Comparison of ENCODE assay signal across 8 cellular contexts in the genomic region with DNA sequence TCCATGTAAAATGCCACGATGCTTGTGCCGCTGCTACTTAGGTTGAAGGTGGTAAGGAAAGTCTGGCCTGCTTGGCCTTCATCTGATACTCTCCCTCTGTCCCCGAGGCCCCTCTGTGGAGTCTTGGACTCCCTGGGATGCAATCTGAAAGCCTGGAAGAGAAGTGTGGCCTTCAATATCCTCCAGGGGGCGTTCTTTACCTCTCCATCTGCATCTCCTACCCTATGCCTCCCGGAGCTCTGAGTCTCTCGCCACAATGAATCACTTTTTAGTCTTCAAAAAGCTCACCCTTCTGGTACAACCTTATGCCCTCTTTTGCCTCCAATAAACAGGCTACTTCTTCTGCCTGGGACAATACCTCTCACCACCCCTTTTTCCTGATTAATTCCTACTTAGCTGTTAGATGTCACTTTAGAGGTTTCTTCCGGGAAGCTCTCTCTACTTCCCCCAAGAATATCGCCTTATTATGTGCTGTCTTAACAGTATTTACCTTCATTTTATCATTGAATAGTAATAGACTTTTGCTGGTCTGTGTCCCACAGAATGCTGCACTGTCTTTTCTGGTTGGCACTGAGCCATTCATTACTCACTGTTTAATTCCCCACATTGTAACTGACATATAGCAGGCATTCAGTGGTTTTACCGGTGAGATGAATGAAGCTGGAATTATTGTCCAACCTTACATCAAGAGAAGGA. TPM values are rescaled to one million over a fixed set of nuclear protein-coding genes. Genes with fewer than 3 reads are reported as not detected.
DNase-seq lines count a peak whose midpoint lies in the region; ATAC-seq and FAIRE-seq lines count a peak whose summit lies in the region.

No MANE protein-coding gene starts in this region.

- H3K27ac Mint-ChIP-seq in activated CD4-positive, alpha-beta T cell treated with anti-CD3 and anti-CD28 coated beads, Interleukin-2, amount 10 ng/mL, durations not matched to agents 24 days and 14 days: no peak overlapping the region
- peak overlapping the region in 1 of 2 donors; percentile 59 for H3K27ac Mint-ChIP-seq in stimulated activated naive CD8-positive, alpha-beta T cell treated with anti-CD3 and anti-CD28 coated beads, Interleukin-15, amount 100 ng/mL, for 72 hours

- intact Hi-C loops in activated CD4-positive, alpha-beta T cell treated with anti-CD3 and anti-CD28 coated beads, Interleukin-2, amount 10 ng/mL, durations not matched to agents 24 days and 14 days (cut with micrococcal nuclease): loop anchor here (1.0 to 2.0 kb wide), 2 partner anchors 227 to 640 kb away; no protein-coding TSS in a partner anchor

- FAIRE-seq in G401.6 (lab: Jason Lieb, UNC): peak; percentile 17

- ATAC-seq in HG02852 (IDR thresholded peaks at IDR 0.05; ENCODE audit: unreplicated experiment): peak; percentile 61
- ATAC-seq in stimulated activated naive CD8-positive, alpha-beta T cell treated with anti-CD3 and anti-CD28 coated beads, Interleukin-15, amount 100 ng/mL, for 72 hours: peak; percentile 93
- no peak for ATAC-seq in GM18511 (IDR thresholded peaks at IDR 0.05; ENCODE audit: unreplicated experiment)

- H3K4me3 Mint-ChIP-seq in activated CD4-positive, alpha-beta T cell treated with anti-CD3 and anti-CD28 coated beads, Interleukin-2, amount 10 ng/mL, durations not matched to agents 24 days and 14 days: no peak overlapping the region
- peak overlapping the region in 1 of 2 donors; percentile 3 for H3K4me3 Mint-ChIP-seq in stimulated activated naive CD8-positive, alpha-beta T cell treated with anti-CD3 and anti-CD28 coated beads, Interleukin-15, amount 100 ng/mL, for 72 hours

- peaks cover 29% of the 10 kb centered on the region for H3K27me3 Mint-ChIP-seq in activated CD4-positive, alpha-beta T cell treated with anti-CD3 and anti-CD28 coated beads, Interleukin-2, amount 10 ng/mL, durations not matched to agents 24 days and 14 days
- H3K27me3 Mint-ChIP-seq in stimulated activated naive CD8-positive, alpha-beta T cell treated with anti-CD3 and anti-CD28 coated beads, Interleukin-15, amount 100 ng/mL, for 72 hours: peaks cover 27% of the 10 kb centered on the region

- H3K36me3 Mint-ChIP-seq in activated CD4-positive, alpha-beta T cell treated with anti-CD3 and anti-CD28 coated beads, Interleukin-2, amount 10 ng/mL, durations not matched to agents 24 days and 14 days (ENCODE audit: low read depth): no peaks in the 10 kb centered on the region

- peaks cover 5% of the 10 kb centered on the region for H3K4me1 Mint-ChIP-seq in activated CD4-positive, alpha-beta T cell treated with anti-CD3 and anti-CD28 coated beads, Interleukin-2, amount 10 ng/mL, durations not matched to agents 24 days and 14 days
- H3K4me1 Mint-ChIP-seq in stimulated activated naive CD8-positive, alpha-beta T cell treated with anti-CD3 and anti-CD28 coated beads, Interleukin-15, amount 100 ng/mL, for 72 hours: peaks cover 8% of the 10 kb centered on the region

- peak; percentile 33 to 63 for DNase-seq in NCI-H446 (lab: John Stamatoyannopoulos, UW)
- DNase-seq in activated CD4-positive, alpha-beta T cell treated with anti-CD3 and anti-CD28 coated beads, Interleukin-2, amount 10 ng/mL, durations not matched to agents 24 days and 14 days: peak; percentile 82
- DNase-seq in effector CD4-positive, alpha-beta T cell: peak; percentile 26
- DNase-seq in medulla oblongata (ENCODE audit: extremely low spot score): peak; percentile 81
- peak; percentile 41 to 52 for DNase-seq in stimulated activated naive CD8-positive, alpha-beta T cell treated with anti-CD3 and anti-CD28 coated beads, Interleukin-15, amount 100 ng/mL, for 72 hours

- no peaks in the 10 kb centered on the region for H3K9me3 Mint-ChIP-seq in activated CD4-positive, alpha-beta T cell treated with anti-CD3 and anti-CD28 coated beads, Interleukin-2, amount 10 ng/mL, durations not matched to agents 24 days and 14 days
- no peaks in the 10 kb centered on the region for H3K9me3 Mint-ChIP-seq in stimulated activated naive CD8-positive, alpha-beta T cell treated with anti-CD3 and anti-CD28 coated beads, Interleukin-15, amount 100 ng/mL, for 72 hours

RNA-seq across cellular contexts. Expression of gene ATG5, which starts 13.9 kb away (rescaled TPM):
- total RNA-seq in activated CD4-positive, alpha-beta T cell treated with anti-CD3 and anti-CD28 coated beads, Interleukin-2, amount 10 ng/mL, durations not matched to agents 24 days and 14 days: 29.5 and 30.7 TPM in 2 replicates

RNA-seq across cellular contexts. Expression of gene CRYBG1, which starts 21.0 kb away (rescaled TPM):
- total RNA-seq in activated CD4-positive, alpha-beta T cell treated with anti-CD3 and anti-CD28 coated beads, Interleukin-2, amount 10 ng/mL, durations not matched to agents 24 days and 14 days: 9.3 and 10.0 TPM in 2 replicates

Comparison
In these comparisons a context has a peak if more than half of its experiments do, and no peak if none do; other contexts are left out.
1. DNase-seq: peak in every context shown above with its lines; median percentile 82 in activated CD4-positive, alpha-beta T cell treated with anti-CD3 and anti-CD28 coated beads, Interleukin-2, amount 10 ng/mL, durations not matched to agents 24 days and 14 days; 81 in medulla oblongata; 48 in NCI-H446; 46 in stimulated activated naive CD8-positive, alpha-beta T cell treated with anti-CD3 and anti-CD28 coated beads, Interleukin-15, amount 100 ng/mL, for 72 hours; 26 in effector CD4-positive, alpha-beta T cell.